ENCODE assay signal across 26 cellular contexts in the genomic region with DNA sequence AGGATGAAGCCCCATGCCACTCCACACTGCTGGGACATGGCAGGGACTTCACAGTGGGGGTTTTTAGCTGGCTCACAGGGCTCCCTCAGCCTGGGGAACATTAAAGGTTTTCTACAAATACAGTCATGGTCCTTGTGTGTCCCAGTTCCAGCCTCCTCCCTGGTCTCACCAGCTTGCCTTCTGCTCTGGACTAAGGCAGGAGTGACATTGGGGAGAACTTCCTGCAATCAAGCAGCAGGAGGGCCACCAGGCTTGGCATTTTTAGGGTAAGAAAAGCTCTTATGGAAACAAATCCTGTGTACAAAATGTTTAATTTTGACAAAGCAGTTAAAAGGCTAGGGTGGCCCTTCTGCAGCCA. TPM values are rescaled to one million over a fixed set of nuclear protein-coding genes. Genes with fewer than 3 reads are reported as not detected.
"Had no signal": no experiment of that assay in that cellular context is flagged by ENCODE, and none has a peak within 500 bp of the region (broad histone marks: within the 10 kb centered on the region; RNA-seq: fewer than 3 reads in every experiment).

No MANE protein-coding gene starts in this region.

- H3K27ac Mint-ChIP-seq: endodermal cell; stimulated activated effector memory CD8-positive, alpha-beta T cell treated with anti-CD3 and anti-CD28 coated beads, Interleukin-12 subunit alpha, Interleukin-12 subunit beta, amount 100 ng/mL, for 72 hours; type B pancreatic cell had no signal

- H3K9me3 ChIP-seq: colonic mucosa, gastrocnemius medialis, pancreas, testis, tibial artery had no signal

- H3K36me3 ChIP-seq: colonic mucosa, pancreas had no signal

- H3K9me3 Mint-ChIP-seq: dendritic cell treated with granulocyte-macrophage colony-stimulating factor and Interleukin-4, amounts not matched to agents 40 ng/mL and 50 ng/mL, for 4 days; endodermal cell; memory B cell; natural killer cell; stimulated activated effector memory CD8-positive, alpha-beta T cell treated with anti-CD3 and anti-CD28 coated beads, Interleukin-12 subunit alpha, Interleukin-12 subunit beta, amount 100 ng/mL, for 72 hours; type B pancreatic cell had no signal

- H3K4me3 Mint-ChIP-seq: dendritic cell treated with granulocyte-macrophage colony-stimulating factor and Interleukin-4, amounts not matched to agents 40 ng/mL and 50 ng/mL, for 4 days; endodermal cell; memory B cell had no signal

- H3K27ac ChIP-seq: colonic mucosa, epithelial cell of prostate, gastrocnemius medialis, testis, tibial artery had no signal

- H3K36me3 Mint-ChIP-seq: natural killer cell, type B pancreatic cell had no signal

- DNase-seq: colonic mucosa; effector CD8-positive, alpha-beta T cell; foreskin fibroblast; gastrocnemius medialis; head of caudate nucleus; left ventricle myocardium superior; natural killer cell; nucleus accumbens; stimulated activated CD4-positive, alpha-beta T cell treated with anti-CD3 and anti-CD28 coated beads, Interleukin-12 subunit alpha, Interleukin-12 subunit beta, amount 100 ng/mL, for 4 hours; stimulated activated CD4-positive, alpha-beta T cell treated with anti-CD3 and anti-CD28 coated beads, Interleukin-1b, Interleukin-23, amount 100 ng/mL, for 48 hours; stimulated activated CD4-positive, alpha-beta T cell treated with anti-CD3 and anti-CD28 coated beads, Interleukin-4, amount 100 ng/mL, for 1 hour; stimulated activated naive CD4-positive, alpha-beta T cell treated with Interleukin-2 at 50 U/mL for 16 hours; testis had no signal

- H3K4me3 ChIP-seq: colonic mucosa, gastrocnemius medialis, lung, smooth muscle cell, testis, tibial artery had no signal

- H3K27me3 ChIP-seq: colonic mucosa, gastrocnemius medialis, pancreas, testis, tibial artery had no signal

- ATAC-seq: esophagus mucosa; gastrocnemius medialis; left ventricle myocardium superior; natural killer cell; pancreas; sciatic nerve; stimulated activated effector memory CD8-positive, alpha-beta T cell treated with anti-CD3 and anti-CD28 coated beads, Interleukin-12 subunit alpha, Interleukin-12 subunit beta, amount 100 ng/mL, for 72 hours had no signal

- H3K27me3 Mint-ChIP-seq: memory B cell, type B pancreatic cell had no signal

RNA-seq across cellular contexts. Expression of a gene that starts 17.7 kb away (rescaled TPM):
- polyA plus RNA-seq: keratinocyte had no signal
